ENCODE assay signal across 11 cellular contexts in the genomic region with DNA sequence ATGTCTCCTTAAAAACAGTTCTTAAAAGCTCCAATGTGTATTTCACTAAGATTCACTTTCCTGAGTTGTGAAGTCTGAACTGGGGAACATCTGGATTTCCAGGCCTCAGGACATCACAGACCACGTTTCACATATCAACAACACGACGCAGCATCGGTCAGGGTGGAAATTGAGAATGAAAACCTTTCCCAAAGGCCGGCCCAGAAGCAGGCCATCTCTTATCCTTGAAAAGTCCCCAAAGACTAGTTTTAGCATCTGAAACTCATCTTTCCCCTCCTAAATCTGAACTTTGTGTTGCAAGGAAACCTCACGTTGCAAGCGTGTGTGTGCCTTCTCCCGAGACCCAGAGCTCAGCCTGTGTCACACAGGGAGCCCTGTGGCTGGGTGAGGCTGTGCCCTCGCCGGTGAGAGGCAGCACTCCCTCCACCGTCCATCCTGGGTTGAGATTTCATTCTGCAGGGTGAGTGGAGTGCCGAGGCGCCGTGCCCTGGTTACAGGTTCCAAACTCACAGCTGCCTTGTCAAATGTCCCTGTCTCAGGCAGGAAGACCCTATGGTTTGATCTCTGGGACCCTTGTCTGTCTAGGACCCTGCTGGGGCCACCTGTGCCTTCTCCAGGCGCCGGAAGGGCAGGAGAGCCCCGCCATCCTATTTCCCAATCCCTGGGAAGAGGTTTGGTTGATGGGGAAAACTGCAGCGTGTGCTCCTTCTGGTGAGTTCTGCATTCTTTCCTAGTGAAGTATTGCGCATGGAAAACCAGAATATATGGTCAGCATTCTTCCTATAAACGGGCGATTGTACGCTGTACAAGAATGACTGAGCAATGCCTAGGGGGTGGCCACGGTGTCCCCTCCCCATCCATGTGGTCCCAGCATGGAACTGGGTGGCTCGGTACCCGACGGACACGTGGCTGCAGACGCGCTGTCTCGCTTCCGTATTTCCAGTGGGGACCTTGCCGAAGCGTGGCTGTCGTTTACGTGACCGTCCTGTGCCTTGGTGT.
A peak's percentile ranks its signal among the peaks of the same experiment; 100 is the strongest.
DNase-seq lines count a peak whose midpoint lies in the region; ATAC-seq and TF ChIP-seq lines count a peak whose summit lies in the region.
"Had no signal": no experiment of that assay in that cellular context is flagged by ENCODE, and none has a peak within 500 bp of the region (broad histone marks: within the 10 kb centered on the region; RNA-seq: fewer than 3 reads in every experiment).

No MANE protein-coding gene starts in this region.

- H3K27me3 ChIP-seq in esophagus (ENCODE audit: control insufficient read depth in 1 of 2, insufficient read depth in 2 of 2, low read length in 2 of 2) (no peaks in the 10 kb centered on the region), mesendoderm (ENCODE audit: insufficient read depth, low read length, poor library complexity) (no peaks in the 10 kb centered on the region), tibial nerve (no peaks in the 10 kb centered on the region)
- H3K27me3 ChIP-seq in naive thymus-derived CD4-positive, alpha-beta T cell (ENCODE audit: control insufficient read depth in 2 of 2, insufficient read depth in 2 of 2, low read length in 2 of 2), result no peaks in the 10 kb centered on the region

- CTCF ChIA-PET in naive thymus-derived CD4-positive, alpha-beta T cell (lab: Charles Lee), result no interaction called here

- H3K9me3 ChIP-seq in esophagus (ENCODE audit: control insufficient read depth in 2 of 2, insufficient read depth in 1 of 2, low read depth in 1 of 2, low read length in 1 of 2) (no peaks in the 10 kb centered on the region), tibial nerve (no peaks in the 10 kb centered on the region)
- H3K9me3 ChIP-seq in naive thymus-derived CD4-positive, alpha-beta T cell (ENCODE audit: control insufficient read depth in 2 of 3, low read length in 3 of 3), result peaks cover 0 to 6% (median 0%) of the 10 kb centered on the region in 3 experiments

- H3K4me2 ChIP-seq in mesendoderm (ENCODE audit: low read length), result no peak overlapping the region

- no peaks in the 10 kb centered on the region for H3K36me3 ChIP-seq in esophagus (ENCODE audit: control insufficient read depth in 2 of 2, insufficient read depth in 2 of 2, low read length in 1 of 2)
- no peaks in the 10 kb centered on the region for H3K36me3 ChIP-seq in mesendoderm (ENCODE audit: control insufficient read depth, insufficient read depth, low read length)
- H3K36me3 ChIP-seq in tibial nerve, result no peaks in the 10 kb centered on the region
- no peaks in the 10 kb centered on the region for H3K36me3 ChIP-seq in naive thymus-derived CD4-positive, alpha-beta T cell (ENCODE audit: control insufficient read depth in 2 of 3, insufficient read depth in 3 of 3, low read length in 3 of 3)

- no peak overlapping the region for H3K27ac Mint-ChIP-seq in naive thymus-derived CD4-positive, alpha-beta T cell

- no peak for ATAC-seq in naive thymus-derived CD4-positive, alpha-beta T cell

- H3K4me3 ChIP-seq in HFF-Myc (replicated peaks; ENCODE audit: low read depth, low read length) (no peak overlapping the region), esophagus (ENCODE audit: low read depth in 1 of 2, low read length in 2 of 2) (no peak overlapping the region), mesendoderm (ENCODE audit: low read length) (no peak overlapping the region), tibial nerve (peak overlapping the region in 2 of 4 donors; percentile 10 to 27)
- H3K4me3 ChIP-seq in naive thymus-derived CD4-positive, alpha-beta T cell (ENCODE audit: low read length), result no peak overlapping the region

- peak in 1 of 2 donors; percentile 36 for TF ChIP-seq POLR2A in tibial nerve (IDR thresholded peaks at IDR 0.05)

- H3K9ac ChIP-seq in mesendoderm (ENCODE audit: low read length), result no peak overlapping the region

- peak overlapping the region; percentile 31 for H3K23ac ChIP-seq in mesendoderm (ENCODE audit: low read length)

- no peak overlapping the region for H2AK5ac ChIP-seq in mesendoderm (ENCODE audit: low read length)

- peaks cover 0 to 3% (median 0%) of the 10 kb centered on the region in 5 donors for H3K36me3 Mint-ChIP-seq in naive thymus-derived CD4-positive, alpha-beta T cell

- H2BK120ac ChIP-seq in mesendoderm (ENCODE audit: low read depth, low read length), result no peak overlapping the region

- in situ Hi-C loops in ACHN (cut with HindIII; ENCODE audit: low pct_ligation_motif_present, low pct_unique_long_range_greater_than_20kb, low sequenced_read_pairs), result no loop called here

- intact Hi-C loops in naive thymus-derived CD4-positive, alpha-beta T cell (cut with micrococcal nuclease), result no loop called here

- H3K18ac ChIP-seq in mesendoderm (ENCODE audit: low read length), result no peak overlapping the region

- H3K4me3 Mint-ChIP-seq in naive thymus-derived CD4-positive, alpha-beta T cell, result no peak overlapping the region

- WGBS in esophagus, 2 donors, result 51 to 57% methylated on average over 36 of the region's 36 CpGs
- WGBS in mesendoderm (ENCODE audit: extremely low coverage, insufficient coverage, low lambda C conversion rate), result no CpG with 5 or more reads among the region's 36 CpGs
- WGBS in tibial nerve, 2 donors, result 30 to 46% methylated on average over 34 to 35 of the region's 36 CpGs

- H3K27ac ChIP-seq in esophagus (ENCODE audit: low read depth in 2 of 2, low read length in 1 of 2) (peak overlapping the region; percentile 50 to 58), mesendoderm (ENCODE audit: low read depth, low read length) (no peak overlapping the region), tibial nerve (peak overlapping the region; percentile 79 to 93 (median 88))
- no peak overlapping the region for H3K27ac ChIP-seq in naive thymus-derived CD4-positive, alpha-beta T cell (ENCODE audit: low read depth, low read length)
- H3K27ac ChIP-seq: HL-60 had no signal

- H4K5ac ChIP-seq in mesendoderm (ENCODE audit: low read length), result no peak overlapping the region

- TF ChIP-seq EP300 in tibial nerve (IDR thresholded peaks at IDR 0.05), result peak; percentile 39 to 86

- H3K4me1 ChIP-seq in esophagus (ENCODE audit: control insufficient read depth in 2 of 2, insufficient read depth in 2 of 2, low read length in 1 of 2), result no peaks in the 10 kb centered on the region
- peaks cover 3% of the 10 kb centered on the region for H3K4me1 ChIP-seq in mesendoderm (ENCODE audit: control insufficient read depth, low read depth, low read length)
- peaks cover 0 to 53% (median 24%) of the 10 kb centered on the region in 4 donors for H3K4me1 ChIP-seq in tibial nerve
- no peaks in the 10 kb centered on the region for H3K4me1 ChIP-seq in naive thymus-derived CD4-positive, alpha-beta T cell (ENCODE audit: control insufficient read depth in 2 of 2, insufficient read depth in 2 of 2, low read length in 2 of 2)

- no peak overlapping the region for H2BK15ac ChIP-seq in mesendoderm (replicated peaks; ENCODE audit: low read depth)

- H3K79me1 ChIP-seq in mesendoderm (ENCODE audit: low read length), result no peaks in the 10 kb centered on the region

- TF ChIP-seq CTCF in HFF-Myc (IDR thresholded peaks at IDR 0.05; ENCODE audit: low read depth, low read length, missing control alignments), result no peak
- TF ChIP-seq CTCF in tibial nerve (IDR thresholded peaks at IDR 0.05), result no peak

- H4K8ac ChIP-seq in mesendoderm (ENCODE audit: low read depth, low read length), result no peak overlapping the region

- no peaks in the 10 kb centered on the region for H3K4me1 Mint-ChIP-seq in naive thymus-derived CD4-positive, alpha-beta T cell

- peak overlapping the region; percentile 20 for H3K56ac ChIP-seq in mesendoderm (ENCODE audit: low read length)

- H3K79me2 ChIP-seq in mesendoderm (ENCODE audit: control insufficient read depth, insufficient read depth, low read length), result no peaks in the 10 kb centered on the region

- H3K4ac ChIP-seq in mesendoderm (ENCODE audit: low read depth, low read length), result no peak overlapping the region

- DNase-seq in HFF-Myc (ENCODE audit: extremely low read depth, low read depth) (peak; percentile 50), mesendoderm (no peak), tibial nerve (ENCODE audit: low spot score in 2 of 2) (no peak), NCI-H748 treated with DMSO at 0.1 percent for 48 hours (lab: John Stamatoyannopoulos, UW) (no peak), NCI-H526 treated with DMSO at 0.1 percent for 48 hours (lab: John Stamatoyannopoulos, UW) (no peak), ACHN (no peak)
- no peak for DNase-seq in naive thymus-derived CD4-positive, alpha-beta T cell
- DNase-seq: activated CD4-positive, CD25-positive, alpha-beta regulatory T cell; HCEC 1CT had no signal

- H2BK5ac ChIP-seq in mesendoderm (ENCODE audit: low read length), result no peak overlapping the region

- peaks cover 0 to 17% (median 2%) of the 10 kb centered on the region in 5 donors for H3K27me3 Mint-ChIP-seq in naive thymus-derived CD4-positive, alpha-beta T cell

- POLR2A ChIA-PET in naive thymus-derived CD4-positive, alpha-beta T cell (lab: Charles Lee), result no interaction called here

- peaks cover 0 to 7% (median 2%) of the 10 kb centered on the region in 11 donors for H3K9me3 Mint-ChIP-seq in naive thymus-derived CD4-positive, alpha-beta T cell

Comparison
In these comparisons a context has a peak if more than half of its experiments do, and no peak if none do; other contexts are left out.
1. H3K27ac ChIP-seq: peak in esophagus (2 of 2) and tibial nerve (4 of 4); none in mesendoderm (single experiment) and naive thymus-derived CD4-positive, alpha-beta T cell (single experiment).